In the genomic region with DNA sequence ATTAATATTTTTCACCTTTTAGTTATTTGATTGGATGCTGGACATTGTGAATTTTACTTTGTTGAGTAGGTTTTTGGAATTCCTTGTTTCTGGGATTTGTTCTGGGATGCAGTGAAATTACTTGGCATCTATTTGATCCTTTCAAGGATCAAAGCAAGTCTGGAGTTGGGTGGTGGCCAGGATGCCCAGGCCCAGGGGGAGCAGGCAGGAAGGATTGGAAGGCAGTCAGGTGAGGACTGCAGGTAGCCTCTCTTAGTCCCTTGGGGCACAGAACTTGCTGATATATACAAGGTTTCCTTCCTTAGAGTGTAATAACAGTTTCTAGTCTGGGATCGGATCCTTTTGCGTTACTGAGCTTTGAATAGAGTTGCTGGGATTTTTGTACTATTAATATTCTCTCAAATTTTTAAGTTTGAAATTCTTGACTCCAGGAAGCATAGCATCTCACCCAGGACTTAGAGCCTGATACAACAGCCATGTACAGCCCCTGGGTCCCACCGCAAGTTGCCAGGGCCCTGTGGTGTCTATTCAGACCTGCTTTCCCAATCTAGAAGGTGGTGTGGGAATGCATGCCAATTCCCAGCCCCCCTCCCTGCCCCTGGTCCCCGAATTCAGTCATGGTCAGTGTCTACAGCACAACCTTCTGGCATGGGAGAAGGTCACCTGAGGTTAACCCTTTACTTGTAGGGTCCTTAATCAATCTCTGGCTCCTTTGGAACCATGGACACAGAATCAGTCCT, we compare ENCODE assay signal across 17 cellular contexts.
"Had no signal": no experiment of that assay in that cellular context is flagged by ENCODE, and none has a peak within 500 bp of the region (broad histone marks: within the 10 kb centered on the region; RNA-seq: fewer than 3 reads in every experiment).

No MANE protein-coding gene starts in this region.

- H3K27me3 Mint-ChIP-seq: effector memory CD8-positive, alpha-beta T cell; naive thymus-derived CD8-positive, alpha-beta T cell had no signal

- H3K9me3 ChIP-seq: mucosa of descending colon, ovary, right atrium auricular region, sigmoid colon, upper lobe of left lung, vagina had no signal

- H3K4me3 Mint-ChIP-seq: effector memory CD8-positive, alpha-beta T cell; neural progenitor cell had no signal

- ATAC-seq: effector memory CD8-positive, alpha-beta T cell; foreskin keratinocyte; mucosa of descending colon; naive thymus-derived CD8-positive, alpha-beta T cell had no signal

- H3K4me3 ChIP-seq: mucosa of descending colon, neural progenitor cell, ovary, right atrium auricular region, sigmoid colon, skin epidermis, upper lobe of left lung, vagina had no signal

- H3K27me3 ChIP-seq: foreskin keratinocyte, neural progenitor cell, ovary, right atrium auricular region, sigmoid colon, upper lobe of left lung, vagina had no signal

- H3K36me3 ChIP-seq: neural progenitor cell, ovary had no signal

- H3K9ac ChIP-seq: neural progenitor cell had no signal

- H3K4me2 ChIP-seq: neural progenitor cell had no signal

- H3K4me1 ChIP-seq: foreskin keratinocyte had no signal

- DNase-seq: effector memory CD8-positive, alpha-beta T cell; erythroblast; foreskin keratinocyte; kidney glomerular epithelial cell; mesendoderm; mucosa of descending colon; naive thymus-derived CD8-positive, alpha-beta T cell; nucleus accumbens; ovary; sigmoid colon; stimulated activated CD4-positive, alpha-beta T cell treated with anti-CD3 and anti-CD28 coated beads, Interleukin-12 subunit alpha, Interleukin-12 subunit beta, amount 100 ng/mL, for 4 hours; stimulated activated naive CD4-positive, alpha-beta T cell treated with Interleukin-2 at 50 U/mL for 16 hours had no signal

- H3K27ac Mint-ChIP-seq: neural progenitor cell had no signal

- H3K27ac ChIP-seq: foreskin keratinocyte, neural progenitor cell, ovary, right atrium auricular region, sigmoid colon, skin epidermis, vagina had no signal

- H3K9me3 Mint-ChIP-seq: effector memory CD8-positive, alpha-beta T cell; naive thymus-derived CD8-positive, alpha-beta T cell; neural progenitor cell had no signal
